14 cellular contexts compared by ENCODE assay signal in genomic region chr15:28960979-28961378, GRCh38.
DNase-seq lines count a peak whose midpoint lies in the region; ATAC-seq and TF ChIP-seq lines count a peak whose summit lies in the region.
"Had no signal": no experiment of that assay in that cellular context is flagged by ENCODE, and none has a peak within 500 bp of the region (broad histone marks: within the 10 kb centered on the region; RNA-seq: fewer than 3 reads in every experiment).

No MANE protein-coding gene starts in this region.

- no peak for TF ChIP-seq POLR2A in breast epithelium (IDR thresholded peaks at IDR 0.05)

- no peak overlapping the region for H3K4me3 Mint-ChIP-seq in MCF 10A (ENCODE audit: unreplicated experiment)
- H3K4me3 Mint-ChIP-seq: central memory CD8-positive, alpha-beta T cell had no signal

- H3K27me3 Mint-ChIP-seq in MCF 10A (ENCODE audit: insufficient read depth, unreplicated experiment): peaks cover 24% of the 10 kb centered on the region
- H3K27me3 Mint-ChIP-seq: central memory CD8-positive, alpha-beta T cell had no signal

- peak; percentile 54 for DNase-seq in MCF 10A (ENCODE audit: unreplicated experiment)
- no peak for DNase-seq in breast epithelium (ENCODE audit: low spot score in 2 of 2)
- peak; percentile 93 for DNase-seq in RWPE2 (ENCODE audit: low spot score)
- DNase-seq in fibroblast of lung (ENCODE audit: low read depth in 2 of 2): peak; percentile 70 to 96
- DNase-seq in skeletal muscle cell (ENCODE audit: low read depth): peak; percentile 66
- DNase-seq in iPS-NIHi11 (ENCODE audit: low spot score): no peak
- no peak for DNase-seq in Ammon's horn (ENCODE audit: low spot score)
- DNase-seq: activated T-cell treated with anti-CD3 and anti-CD28 coated beads for 4 hours, BE2C, left ventricle myocardium inferior, testis had no signal

- POLR2A ChIA-PET in MCF 10A (lab: Yijun Ruan, JAX): no interaction called here

- H3K9ac ChIP-seq in fibroblast of lung (ENCODE audit: insufficient read depth, low read length): no peak overlapping the region
- H3K9ac ChIP-seq: KMS-11 had no signal

- H3K36me3 Mint-ChIP-seq in MCF 10A (ENCODE audit: insufficient read depth, unreplicated experiment): no peaks in the 10 kb centered on the region

- CTCF ChIA-PET in MCF 10A (lab: Yijun Ruan, JAX): interaction anchor here (0.6 kb wide), 1 partner anchor 984 kb away, joined by 3 read pairs; no protein-coding TSS in a partner anchor

- no peak overlapping the region for H3K4me3 ChIP-seq in breast epithelium
- H3K4me3 ChIP-seq in RWPE2 (ENCODE audit: severe bottlenecking): no peak overlapping the region
- no peak overlapping the region for H3K4me3 ChIP-seq in fibroblast of lung (replicated peaks in 1 of 4; ENCODE audit: control extremely low read depth in 1 of 4, insufficient read depth in 1 of 4, low read depth in 3 of 4, low read length in 4 of 4)
- no peak overlapping the region for H3K4me3 ChIP-seq in skeletal muscle cell (ENCODE audit: low read depth, low read length)
- H3K4me3 ChIP-seq: left ventricle myocardium inferior, testis had no signal

- peak; percentile 97 for ATAC-seq in RWPE2 (ENCODE audit: low read depth)
- ATAC-seq in GM18498 (IDR thresholded peaks at IDR 0.05; ENCODE audit: unreplicated experiment): no peak

- H3K4me1 ChIP-seq in breast epithelium (no peaks in the 10 kb centered on the region), RWPE2 (ENCODE audit: insufficient read depth, poor library complexity, severe bottlenecking) (peaks cover 4% of the 10 kb centered on the region), fibroblast of lung (ENCODE audit: control insufficient read depth, extremely low read depth, insufficient read depth, low read length) (no peaks in the 10 kb centered on the region)
- H3K4me1 ChIP-seq: left ventricle myocardium inferior, testis had no signal

- H3K36me3 ChIP-seq in breast epithelium: no peaks in the 10 kb centered on the region
- no peaks in the 10 kb centered on the region for H3K36me3 ChIP-seq in RWPE2 (ENCODE audit: low read depth)
- no peaks in the 10 kb centered on the region for H3K36me3 ChIP-seq in fibroblast of lung (ENCODE audit: control insufficient read depth, insufficient read depth, low read length)
- H3K36me3 ChIP-seq: BE2C, left ventricle myocardium inferior had no signal

- no peaks in the 10 kb centered on the region for H3K4me1 Mint-ChIP-seq in MCF 10A (ENCODE audit: insufficient read depth, unreplicated experiment)

- intact Hi-C loops in MCF 10A (cut with micrococcal nuclease): no loop called here
- intact Hi-C loops in breast epithelium (cut with DNase I; ENCODE audit: low total_unique reads): loop anchor here (1.0 kb wide), 1 partner anchor 31 kb away; no protein-coding TSS in a partner anchor

- no peaks in the 10 kb centered on the region for H4K20me1 ChIP-seq in fibroblast of lung (ENCODE audit: control insufficient read depth, extremely low read depth, insufficient read depth, low read length)

- no peaks in the 10 kb centered on the region for H3K9me3 Mint-ChIP-seq in MCF 10A (ENCODE audit: unreplicated experiment)
- H3K9me3 Mint-ChIP-seq: central memory CD8-positive, alpha-beta T cell had no signal

- TF ChIP-seq CTCF in MCF 10A (IDR thresholded peaks at IDR 0.05; ENCODE audit: unreplicated experiment): no peak
- TF ChIP-seq CTCF in breast epithelium (IDR thresholded peaks at IDR 0.05): no peak
- no peak for TF ChIP-seq CTCF in RWPE2 (IDR thresholded peaks at IDR 0.05; ENCODE audit: poor library complexity, severe bottlenecking)
- TF ChIP-seq CTCF in fibroblast of lung (conservative IDR thresholded peaks at IDR 0.05 in 1 of 2, IDR thresholded peaks at IDR 0.05 in 1 of 2; ENCODE audit: low read depth in 1 of 2, low read length in 2 of 2): no peak

- H3K27me3 ChIP-seq in breast epithelium: no peaks in the 10 kb centered on the region
- no peaks in the 10 kb centered on the region for H3K27me3 ChIP-seq in RWPE2 (ENCODE audit: insufficient read depth, poor library complexity, severe bottlenecking)
- H3K27me3 ChIP-seq in fibroblast of lung (ENCODE audit: control insufficient read depth, insufficient read depth, low read length): no peaks in the 10 kb centered on the region
- H3K27me3 ChIP-seq: BE2C, testis had no signal

- H3K9me3 ChIP-seq in breast epithelium (no peaks in the 10 kb centered on the region), RWPE2 (ENCODE audit: severe bottlenecking) (no peaks in the 10 kb centered on the region), fibroblast of lung (ENCODE audit: control insufficient read depth, insufficient read depth, low read depth, low read length) (no peaks in the 10 kb centered on the region)
- H3K9me3 ChIP-seq: BE2C, left ventricle myocardium inferior, testis had no signal

- H2AFZ ChIP-seq in fibroblast of lung (ENCODE audit: low read length): no peak overlapping the region

- H3K27ac ChIP-seq in breast epithelium (no peak overlapping the region), RWPE2 (ENCODE audit: poor library complexity, severe bottlenecking) (peak overlapping the region; percentile 23), fibroblast of lung (ENCODE audit: insufficient read depth, low read length) (no peak overlapping the region)
- H3K27ac ChIP-seq: KMS-11, left ventricle myocardium inferior, testis had no signal

- no peaks in the 10 kb centered on the region for H3K79me2 ChIP-seq in fibroblast of lung (ENCODE audit: control insufficient read depth, insufficient read depth, low read length)

- H3K4me2 ChIP-seq in fibroblast of lung (ENCODE audit: extremely low read depth, insufficient read depth, low read length): no peak overlapping the region
- H3K4me2 ChIP-seq: KMS-11 had no signal

- BruUV-seq in MCF 10A (replicated peaks; lab: Mats Ljungman, UMichigan): no TSS peak

- H3K27ac Mint-ChIP-seq in MCF 10A (ENCODE audit: low read depth, unreplicated experiment): no peak overlapping the region

Comparison
In these comparisons a context has a peak if more than half of its experiments do, and no peak if none do; other contexts are left out.
1. DNase-seq: peak in MCF 10A (single experiment), RWPE2 (single experiment), fibroblast of lung (2 of 2) and skeletal muscle cell (single experiment); none in breast epithelium (0 of 2), iPS-NIHi11 (single experiment) and Ammon's horn (single experiment).